ENCODE assay signal across 12 cellular contexts in genomic region chr7:28316489-28316888, GRCh38.
A peak's percentile ranks its signal among the peaks of the same experiment; 100 is the strongest.
DNase-seq lines count a peak whose midpoint lies in the region; ATAC-seq lines count a peak whose summit lies in the region.
"Had no signal": no experiment of that assay in that cellular context is flagged by ENCODE, and none has a peak within 500 bp of the region (broad histone marks: within the 10 kb centered on the region; RNA-seq: fewer than 3 reads in every experiment).

No MANE protein-coding gene starts in this region.

- peak overlapping the region; percentile 59 for H3K4me2 ChIP-seq in skeletal muscle satellite cell (ENCODE audit: low read length)

- H3K4me3 ChIP-seq in esophagus (ENCODE audit: low read depth in 1 of 2, low read length in 2 of 2), result no peak overlapping the region
- H3K4me3 ChIP-seq in skeletal muscle satellite cell (ENCODE audit: low read length), result peak overlapping the region; percentile 7
- H3K4me3 ChIP-seq in effector memory CD4-positive, alpha-beta T cell (ENCODE audit: insufficient read depth, low read depth, low read length, poor library complexity, severe bottlenecking), result no peak overlapping the region
- H3K4me3 ChIP-seq: tibial nerve had no signal

- H3K4me1 ChIP-seq in esophagus (ENCODE audit: control insufficient read depth in 2 of 2, insufficient read depth in 2 of 2, low read length in 1 of 2), result peaks cover 0 to 2% of the 10 kb centered on the region in 2 donors
- peaks cover 40% of the 10 kb centered on the region for H3K4me1 ChIP-seq in skeletal muscle satellite cell (ENCODE audit: control insufficient read depth, insufficient read depth, low read length)
- H3K4me1 ChIP-seq in effector memory CD4-positive, alpha-beta T cell (ENCODE audit: control insufficient read depth, insufficient read depth, low read length, poor library complexity, severe bottlenecking), result no peaks in the 10 kb centered on the region

- peak overlapping the region; percentile 44 for H3K9ac ChIP-seq in skeletal muscle satellite cell (ENCODE audit: low read depth, low read length)

- DNase-seq in G401 (ENCODE audit: low spot score) (peak; percentile 15), M059J (ENCODE audit: low read depth) (peak; percentile 26), NCI-H446 treated with DMSO at 0.1 percent for 48 hours (lab: John Stamatoyannopoulos, UW) (no peak)
- no peak for DNase-seq in effector memory CD4-positive, alpha-beta T cell
- DNase-seq: activated CD8-positive, alpha-beta memory T cell treated with anti-CD3 and anti-CD28 coated beads, Interleukin-2, amount 10 ng/mL, durations not matched to agents 7 days and 5 days; NCI-H1436 treated with DMSO at 0.1 percent for 48 hours; NCI-H510A treated with DMSO at 0.1 percent for 48 hours; PC-3 had no signal

- no peaks in the 10 kb centered on the region for H3K36me3 ChIP-seq in esophagus (ENCODE audit: control insufficient read depth in 2 of 2, insufficient read depth in 2 of 2, low read length in 1 of 2)
- H3K36me3 ChIP-seq in skeletal muscle satellite cell (ENCODE audit: insufficient read depth, low read length), result no peaks in the 10 kb centered on the region
- H3K36me3 ChIP-seq in effector memory CD4-positive, alpha-beta T cell (ENCODE audit: control insufficient read depth, insufficient read depth, low read length), result no peaks in the 10 kb centered on the region
- H3K36me3 ChIP-seq: tibial nerve had no signal

- H3K9me3 ChIP-seq in esophagus (ENCODE audit: control insufficient read depth in 2 of 2, insufficient read depth in 1 of 2, low read depth in 1 of 2, low read length in 1 of 2), result no peaks in the 10 kb centered on the region
- H3K9me3 ChIP-seq in skeletal muscle satellite cell (replicated peaks; ENCODE audit: low read length), result no peaks in the 10 kb centered on the region
- H3K9me3 ChIP-seq in effector memory CD4-positive, alpha-beta T cell (ENCODE audit: control insufficient read depth, low read length), result no peaks in the 10 kb centered on the region
- H3K9me3 ChIP-seq: tibial nerve had no signal

- H3K27ac ChIP-seq in esophagus (ENCODE audit: low read depth in 2 of 2, low read length in 1 of 2), result peak overlapping the region; percentile 58 to 77
- no peak overlapping the region for H3K27ac ChIP-seq in effector memory CD4-positive, alpha-beta T cell (ENCODE audit: insufficient read depth, low read length, poor library complexity, severe bottlenecking)
- H3K27ac ChIP-seq: tibial nerve had no signal

- ATAC-seq in GM18861 (IDR thresholded peaks at IDR 0.05; ENCODE audit: unreplicated experiment), result no peak
- ATAC-seq: activated CD8-positive, alpha-beta memory T cell treated with anti-CD3 and anti-CD28 coated beads, Interleukin-2, amount 10 ng/mL, durations not matched to agents 7 days and 5 days; PC-3 had no signal

- H3K27me3 ChIP-seq in esophagus (ENCODE audit: control insufficient read depth in 1 of 2, insufficient read depth in 2 of 2, low read length in 2 of 2), result no peaks in the 10 kb centered on the region
- peaks cover 9% of the 10 kb centered on the region for H3K27me3 ChIP-seq in skeletal muscle satellite cell (ENCODE audit: control insufficient read depth, insufficient read depth, low read length)
- H3K27me3 ChIP-seq in effector memory CD4-positive, alpha-beta T cell (replicated peaks; ENCODE audit: control insufficient read depth, insufficient read depth, low read length, poor library complexity, severe bottlenecking), result no peaks in the 10 kb centered on the region

- in situ Hi-C loops in G401 (cut with HindIII; ENCODE audit: low sequenced_read_pairs), result no loop called here

- 61% methylated on average over 3 of the region's 3 CpGs for WGBS in esophagus, 2 donors

Comparison
In these comparisons a context has a peak if more than half of its experiments do, and no peak if none do; other contexts are left out.
1. DNase-seq: peak in G401 (single experiment) and M059J (single experiment); none in effector memory CD4-positive, alpha-beta T cell (0 of 3) and NCI-H446 treated with DMSO at 0.1 percent for 48 hours (single experiment).